Comparison of ENCODE assay signal across 34 cellular contexts in the genomic region with DNA sequence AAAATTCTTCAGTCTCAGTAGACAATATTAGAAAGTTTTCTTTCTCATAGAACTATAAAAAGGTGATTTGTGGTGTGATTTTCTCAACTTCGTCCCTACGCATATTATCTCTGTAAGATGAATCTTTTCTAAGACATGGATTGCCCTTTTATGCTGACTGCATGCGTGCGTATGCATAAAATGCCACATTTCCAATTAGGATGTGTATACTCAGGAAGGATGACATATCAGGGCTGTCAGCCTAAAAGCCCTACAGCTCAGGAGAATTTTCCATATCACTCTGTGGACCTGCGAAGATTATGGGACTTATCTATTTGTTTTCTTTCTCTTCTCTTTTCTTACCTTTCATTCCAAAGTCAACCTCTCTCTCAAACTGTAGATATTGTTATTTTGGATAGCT.
"Had no signal": no experiment of that assay in that cellular context is flagged by ENCODE, and none has a peak within 500 bp of the region (broad histone marks: within the 10 kb centered on the region; RNA-seq: fewer than 3 reads in every experiment).

No MANE protein-coding gene starts in this region.

- H3K9ac ChIP-seq: KMS-11 had no signal

- H3K36me3 ChIP-seq: MG63 had no signal

- H3K27me3 ChIP-seq: MG63 had no signal

- H3K4me3 ChIP-seq: MG63 had no signal

- DNase-seq: Karpas-422, Kasumi-1, MG63, MM.1S, MV-4-11, NCI-H1048, NCI-H1092, NCI-H1092 treated with DMSO at 0.1 percent for 48 hours, NCI-H1105, NCI-H1105 treated with DMSO at 0.1 percent for 48 hours, NCI-H1417, NCI-H1417 treated with DMSO at 0.1 percent for 48 hours, NCI-H1436, NCI-H1436 treated with DMSO at 0.1 percent for 48 hours, NCI-H146, NCI-H1694, NCI-H1694 treated with DMSO at 0.1 percent for 48 hours, NCI-H187, NCI-H187 treated with DMSO at 0.1 percent for 48 hours, NCI-H1930, NCI-H2029, NCI-H2029 treated with DMSO at 0.1 percent for 48 hours, NCI-H2081, NCI-H2081 treated with DMSO at 0.1 percent for 48 hours, NCI-H2107, NCI-H2171, NCI-H2171 treated with DMSO at 0.1 percent for 48 hours, NCI-H2227 treated with DMSO at 0.1 percent for 48 hours, NCI-H226, NCI-H345, NCI-H446, NCI-H446 treated with DMSO at 0.1 percent for 48 hours, NCI-H510A had no signal

- H3K4me2 ChIP-seq: KMS-11 had no signal

- H3K27ac ChIP-seq: KMS-11 had no signal

- H3K9me3 ChIP-seq: MG63 had no signal
